Comparison of ENCODE assay signal across 10 cellular contexts in the genomic region with DNA sequence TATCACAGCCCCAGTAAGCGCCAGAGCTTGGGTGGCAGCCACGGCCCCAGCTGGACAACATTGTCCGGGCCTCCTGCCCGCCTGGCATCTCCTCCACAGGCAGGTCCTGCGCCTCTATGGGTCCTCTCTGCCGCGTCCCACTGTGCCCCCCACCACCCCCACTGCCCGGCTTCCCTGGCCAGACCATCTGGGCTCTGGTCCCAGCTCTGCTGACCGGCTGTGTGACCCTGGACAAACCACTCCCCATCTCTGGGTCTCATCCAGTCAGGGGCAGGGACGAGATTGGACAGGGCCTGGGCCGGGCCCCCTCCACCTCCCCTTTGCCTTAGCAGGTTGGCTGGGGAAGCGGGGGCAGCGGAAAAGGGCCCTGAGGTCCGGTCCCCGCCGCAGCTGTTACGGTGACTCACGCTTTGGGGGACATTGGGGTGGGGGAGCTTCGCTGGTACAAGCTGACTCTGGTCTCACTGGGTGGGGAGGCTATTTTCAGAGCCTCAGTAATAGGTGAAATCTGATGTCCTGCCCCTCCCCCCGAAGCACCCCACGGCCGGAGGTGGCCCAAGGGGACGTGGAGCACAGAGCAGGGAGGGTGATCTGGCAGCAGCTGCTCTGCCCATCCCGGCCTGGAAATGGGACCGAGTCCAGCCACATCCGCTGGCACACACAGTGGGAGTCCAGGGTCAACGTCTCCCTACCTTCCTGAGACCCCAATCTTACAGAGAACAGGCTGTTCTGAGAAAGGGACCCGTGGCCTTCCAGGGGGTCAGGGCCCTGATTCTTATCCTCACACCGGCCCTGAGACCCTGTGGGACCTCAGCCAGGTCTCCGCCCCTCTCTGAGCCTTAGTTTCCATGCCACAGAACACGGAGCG. TPM values are rescaled to one million over a fixed set of nuclear protein-coding genes. Genes with fewer than 3 reads are reported as not detected.
DNase-seq lines count a peak whose midpoint lies in the region; ATAC-seq and TF ChIP-seq lines count a peak whose summit lies in the region.
"Had no signal": no experiment of that assay in that cellular context is flagged by ENCODE, and none has a peak within 500 bp of the region (broad histone marks: within the 10 kb centered on the region; RNA-seq: fewer than 3 reads in every experiment).

No MANE protein-coding gene starts in this region.

- H3K4me2 ChIP-seq in BLaER1 (0 out of 2 replicates have a peak overlapping the region, but pooled peaks have one; percentile 52), parathyroid adenoma (ENCODE audit: low read length) (peak overlapping the region; percentile 57)

- H3K4me3 ChIP-seq in BLaER1 = no peak overlapping the region
- no peak overlapping the region for H3K4me3 ChIP-seq in body of pancreas
- H3K4me3 ChIP-seq in parathyroid adenoma (ENCODE audit: low read depth, low read length) = no peak overlapping the region

- DNase-seq in body of pancreas = peak; percentile 87 to 96 (median 92)
- DNase-seq in left cardiac atrium = peak; percentile 94
- no peak for DNase-seq in NCI-H82 treated with DMSO at 0.1 percent for 48 hours (lab: John Stamatoyannopoulos, UW; ENCODE audit: unreplicated experiment)
- no peak for DNase-seq in DMS 273 treated with DMSO at 0.1 percent for 48 hours (lab: John Stamatoyannopoulos, UW)
- DNase-seq: NCI-H345 had no signal

- peak; percentile 11 to 52 (median 35) for TF ChIP-seq POLR2A in body of pancreas (IDR thresholded peaks at IDR 0.05)

- TF ChIP-seq CTCF in body of pancreas (IDR thresholded peaks at IDR 0.05) (no peak), parathyroid adenoma (IDR thresholded peaks at IDR 0.05) (no peak)

- peaks cover 98% of the 10 kb centered on the region for H4K20me1 ChIP-seq in BLaER1

- WGBS in body of pancreas, 2 donors = 10 to 12% methylated on average over 11 to 32 of the region's 32 CpGs

- no peaks in the 10 kb centered on the region for H3K27me3 ChIP-seq in BLaER1
- H3K27me3 ChIP-seq in body of pancreas = no peaks in the 10 kb centered on the region
- H3K27me3 ChIP-seq in parathyroid adenoma (ENCODE audit: control insufficient read depth, insufficient read depth, low read length) = no peaks in the 10 kb centered on the region
- H3K27me3 ChIP-seq: BE2C had no signal

- peaks cover 61% of the 10 kb centered on the region for H3K4me1 ChIP-seq in BLaER1
- H3K4me1 ChIP-seq in body of pancreas = peaks cover 88% of the 10 kb centered on the region
- H3K4me1 ChIP-seq in parathyroid adenoma = peaks cover 30% of the 10 kb centered on the region

- H2AFZ ChIP-seq in parathyroid adenoma = no peak overlapping the region

- H3K9me3 ChIP-seq in BLaER1 = no peaks in the 10 kb centered on the region
- H3K9me3 ChIP-seq in body of pancreas = no peaks in the 10 kb centered on the region
- H3K9me3 ChIP-seq in parathyroid adenoma (ENCODE audit: control insufficient read depth, low read length) = no peaks in the 10 kb centered on the region
- H3K9me3 ChIP-seq: BE2C had no signal

- H3K9ac ChIP-seq in BLaER1 = no peak overlapping the region; the same call in 1 of the 2 replicates
- no peak overlapping the region for H3K9ac ChIP-seq in parathyroid adenoma

- ATAC-seq in body of pancreas (peak; percentile 75), left cardiac atrium (peak; percentile 88 to 89), GM21723 (IDR thresholded peaks at IDR 0.05; ENCODE audit: unreplicated experiment) (no peak), GM18870 (IDR thresholded peaks at IDR 0.05; ENCODE audit: unreplicated experiment) (no peak)

- peaks cover 69% of the 10 kb centered on the region for H3K79me2 ChIP-seq in parathyroid adenoma

- H3K36me3 ChIP-seq in BLaER1 (peaks cover 28% of the 10 kb centered on the region), body of pancreas (replicated peaks in 1 of 2; ENCODE audit: insufficient read depth in 1 of 2, low read depth in 2 of 2) (no peaks in the 10 kb centered on the region), parathyroid adenoma (ENCODE audit: control insufficient read depth, insufficient read depth, low read length) (no peaks in the 10 kb centered on the region)

- intact Hi-C loops in body of pancreas (cut with DNase I) = no loop called here
- intact Hi-C loops in left cardiac atrium (cut with DNase I) = no loop called here

- H3K27ac ChIP-seq in BLaER1 (peak overlapping the region; percentile 41), body of pancreas (peak overlapping the region; percentile 91 to 99 (median 96)), parathyroid adenoma (peak overlapping the region; percentile 74)

RNA-seq across cellular contexts. Expression of a gene that starts 9.1 kb away (rescaled TPM):
- total RNA-seq in body of pancreas = 100 to 1,000 TPM; 178 to 186 TPM
- 100 to 1,000 TPM; 144 to 173 TPM for total RNA-seq in left cardiac atrium

Comparison
In these comparisons a context has a peak if more than half of its experiments do, and no peak if none do; other contexts are left out.
1. H3K27ac ChIP-seq: peak in every context shown above with its lines; median percentile 96 in body of pancreas; 74 in parathyroid adenoma; 41 in BLaER1.
2. ATAC-seq: peak in body of pancreas (single experiment) and left cardiac atrium (2 of 2); none in GM21723 (single experiment) and GM18870 (single experiment).
3. DNase-seq: peak in body of pancreas (4 of 4) and left cardiac atrium (single experiment); none in NCI-H82 treated with DMSO at 0.1 percent for 48 hours (single experiment) and DMS 273 treated with DMSO at 0.1 percent for 48 hours (single experiment).